Comparison of ENCODE assay signal across 13 cellular contexts in genomic region chr5:169745441-169746146, GRCh38.
DNase-seq lines count a peak whose midpoint lies in the region; ATAC-seq and TF ChIP-seq lines count a peak whose summit lies in the region.
"Had no signal": no experiment of that assay in that cellular context is flagged by ENCODE, and none has a peak within 500 bp of the region (broad histone marks: within the 10 kb centered on the region; RNA-seq: fewer than 3 reads in every experiment).

No MANE protein-coding gene starts in this region.

- H3K27me3 Mint-ChIP-seq in CD8-positive, alpha-beta memory T cell = no peaks in the 10 kb centered on the region
- H3K27me3 Mint-ChIP-seq in MCF 10A (ENCODE audit: insufficient read depth, unreplicated experiment) = no peaks in the 10 kb centered on the region
- H3K27me3 Mint-ChIP-seq: activated naive CD4-positive, alpha-beta T cell treated with anti-CD3 and anti-CD28 coated beads, Interleukin-2, amount 50 U/mL, for 24 hours; IgD-negative memory B cell had no signal

- in situ Hi-C loops in KBM-7 (cut with MboI; ENCODE audit: low pct_unique_long_range_greater_than_20kb, low sequenced_read_pairs) = no loop called here

- no peak overlapping the region for H3K4me2 ChIP-seq in mesendoderm (ENCODE audit: low read length)

- no peak for ATAC-seq in psoas muscle
- ATAC-seq: gastrocnemius medialis had no signal

- no peak overlapping the region for H4K5ac ChIP-seq in mesendoderm (ENCODE audit: low read length)

- peak overlapping the region; percentile 26 for H3K56ac ChIP-seq in mesendoderm (ENCODE audit: low read length)

- no CpG with 5 or more reads among the region's 6 CpGs for WGBS in mesendoderm (ENCODE audit: extremely low coverage, insufficient coverage, low lambda C conversion rate)
- WGBS in sigmoid colon, 2 donors = 59 to 79% methylated on average over 6 of the region's 6 CpGs
- 69 to 73% (median 71%) methylated on average over 6 of the region's 6 CpGs for WGBS in psoas muscle, 3 donors

- POLR2A ChIA-PET in CD8-positive, alpha-beta memory T cell (lab: Charles Lee) = no interaction called here
- POLR2A ChIA-PET in MCF 10A (lab: Yijun Ruan, JAX) = no interaction called here

- no peaks in the 10 kb centered on the region for H3K9me3 Mint-ChIP-seq in CD8-positive, alpha-beta memory T cell
- H3K9me3 Mint-ChIP-seq in MCF 10A (ENCODE audit: unreplicated experiment) = no peaks in the 10 kb centered on the region
- H3K9me3 Mint-ChIP-seq: activated naive CD4-positive, alpha-beta T cell treated with anti-CD3 and anti-CD28 coated beads, Interleukin-2, amount 50 U/mL, for 24 hours; IgD-negative memory B cell had no signal

- no peak for TF ChIP-seq POLR2A in sigmoid colon (IDR thresholded peaks at IDR 0.05)

- H2BK15ac ChIP-seq in mesendoderm (replicated peaks; ENCODE audit: low read depth) = no peak overlapping the region

- peak overlapping the region; percentile 14 for H3K27ac ChIP-seq in CD8-positive, alpha-beta memory T cell (ENCODE audit: low read depth, low read length)
- H3K27ac ChIP-seq in mesendoderm (ENCODE audit: low read depth, low read length) (no peak overlapping the region), sigmoid colon (no peak overlapping the region), psoas muscle (no peak overlapping the region)
- H3K27ac ChIP-seq: gastrocnemius medialis, tibial artery had no signal

- peak overlapping the region; percentile 22 for H3K4ac ChIP-seq in mesendoderm (ENCODE audit: low read depth, low read length)

- no peak overlapping the region for H4K8ac ChIP-seq in mesendoderm (ENCODE audit: low read depth, low read length)

- no peak overlapping the region for H3K18ac ChIP-seq in mesendoderm (ENCODE audit: low read length)

- TF ChIP-seq EP300 in sigmoid colon (IDR thresholded peaks at IDR 0.05) = no peak

- no peak overlapping the region for H3K4me3 ChIP-seq in CD8-positive, alpha-beta memory T cell (ENCODE audit: low read length)
- H3K4me3 ChIP-seq in mesendoderm (ENCODE audit: low read length) = no peak overlapping the region
- H3K4me3 ChIP-seq in BE2C (ENCODE audit: low read depth, low read length) = no peak overlapping the region
- H3K4me3 ChIP-seq in sigmoid colon = no peak overlapping the region
- no peak overlapping the region for H3K4me3 ChIP-seq in psoas muscle
- H3K4me3 ChIP-seq: gastrocnemius medialis, tibial artery had no signal

- H3K79me1 ChIP-seq in mesendoderm (ENCODE audit: low read length) = no peaks in the 10 kb centered on the region

- no peaks in the 10 kb centered on the region for H3K4me1 ChIP-seq in CD8-positive, alpha-beta memory T cell (ENCODE audit: insufficient read depth, low read length)
- peaks cover 19% of the 10 kb centered on the region for H3K4me1 ChIP-seq in mesendoderm (ENCODE audit: control insufficient read depth, low read depth, low read length)
- H3K4me1 ChIP-seq in BE2C = no peaks in the 10 kb centered on the region
- H3K4me1 ChIP-seq in sigmoid colon = no peaks in the 10 kb centered on the region
- no peaks in the 10 kb centered on the region for H3K4me1 ChIP-seq in psoas muscle
- H3K4me1 ChIP-seq: gastrocnemius medialis, tibial artery had no signal

- peaks cover 47% of the 10 kb centered on the region for H3K36me3 ChIP-seq in CD8-positive, alpha-beta memory T cell (ENCODE audit: insufficient read depth, low read length)
- H3K36me3 ChIP-seq in mesendoderm (ENCODE audit: control insufficient read depth, insufficient read depth, low read length) (no peaks in the 10 kb centered on the region), BE2C (no peaks in the 10 kb centered on the region), sigmoid colon (no peaks in the 10 kb centered on the region), psoas muscle (ENCODE audit: insufficient read depth in 1 of 2, low read depth in 1 of 2) (no peaks in the 10 kb centered on the region)
- H3K36me3 ChIP-seq: gastrocnemius medialis, tibial artery had no signal

- intact Hi-C loops in MCF 10A (cut with micrococcal nuclease) (no loop called here), sigmoid colon (cut with DNase I) (no loop called here), psoas muscle (cut with DNase I) (no loop called here)

- no peaks in the 10 kb centered on the region for H3K27me3 ChIP-seq in CD8-positive, alpha-beta memory T cell (ENCODE audit: insufficient read depth, low read length, poor library complexity, severe bottlenecking)
- H3K27me3 ChIP-seq in mesendoderm (ENCODE audit: insufficient read depth, low read length, poor library complexity) (no peaks in the 10 kb centered on the region), BE2C (peaks cover 26% of the 10 kb centered on the region), sigmoid colon (no peaks in the 10 kb centered on the region), psoas muscle (ENCODE audit: insufficient read depth in 3 of 3, low read length in 2 of 3) (no peaks in the 10 kb centered on the region)
- H3K27me3 ChIP-seq: gastrocnemius medialis had no signal

- BruUV-seq in MCF 10A (replicated peaks; lab: Mats Ljungman, UMichigan) = no TSS peak

- CTCF ChIA-PET in CD8-positive, alpha-beta memory T cell (lab: Charles Lee) = no interaction called here
- CTCF ChIA-PET in MCF 10A (lab: Yijun Ruan, JAX) = interaction anchor here (0.6 to 0.7 kb wide), 2 partner anchors 189 to 234 kb away, joined by 3 read pairs; partner anchors contain the start of gene INSYN2B

- no peaks in the 10 kb centered on the region for H3K79me2 ChIP-seq in mesendoderm (ENCODE audit: control insufficient read depth, insufficient read depth, low read length)

- peaks cover 12 to 14% (median 13%) of the 10 kb centered on the region in 3 donors for H3K4me1 Mint-ChIP-seq in CD8-positive, alpha-beta memory T cell
- peaks cover 15% of the 10 kb centered on the region for H3K4me1 Mint-ChIP-seq in MCF 10A (ENCODE audit: insufficient read depth, unreplicated experiment)
- H3K4me1 Mint-ChIP-seq: activated naive CD4-positive, alpha-beta T cell treated with anti-CD3 and anti-CD28 coated beads, Interleukin-2, amount 50 U/mL, for 24 hours had no signal

- no peak for DNase-seq in CD8-positive, alpha-beta memory T cell
- DNase-seq in HT1080 (ENCODE audit: low read depth) (peak; percentile 27), MCF 10A (ENCODE audit: unreplicated experiment) (peak; percentile 19), mesendoderm (peak; percentile 87), BE2C (no peak), sigmoid colon (no peak), KBM-7 (no peak), psoas muscle (no peak)
- DNase-seq: gastrocnemius medialis, NCI-H69, tibial artery had no signal

- peak overlapping the region in 6 of 8 donors; percentile 8 to 78 (median 42) for H3K27ac Mint-ChIP-seq in CD8-positive, alpha-beta memory T cell
- H3K27ac Mint-ChIP-seq in MCF 10A (ENCODE audit: low read depth, unreplicated experiment) = no peak overlapping the region
- H3K27ac Mint-ChIP-seq: activated naive CD4-positive, alpha-beta T cell treated with anti-CD3 and anti-CD28 coated beads, Interleukin-2, amount 50 U/mL, for 24 hours had no signal

- H3K4me3 Mint-ChIP-seq in CD8-positive, alpha-beta memory T cell = no peak overlapping the region
- H3K4me3 Mint-ChIP-seq in MCF 10A (ENCODE audit: unreplicated experiment) = no peak overlapping the region
- H3K4me3 Mint-ChIP-seq: activated naive CD4-positive, alpha-beta T cell treated with anti-CD3 and anti-CD28 coated beads, Interleukin-2, amount 50 U/mL, for 24 hours had no signal

- H2BK5ac ChIP-seq in mesendoderm (ENCODE audit: low read length) = peak overlapping the region; percentile 15

- H2AK5ac ChIP-seq in mesendoderm (ENCODE audit: low read length) = no peak overlapping the region

- H2BK120ac ChIP-seq in mesendoderm (ENCODE audit: low read depth, low read length) = no peak overlapping the region

- no peak overlapping the region for H3K23ac ChIP-seq in mesendoderm (ENCODE audit: low read length)

- TF ChIP-seq CTCF in MCF 10A (IDR thresholded peaks at IDR 0.05; ENCODE audit: unreplicated experiment) = no peak
- no peak for TF ChIP-seq CTCF in BE2C (IDR thresholded peaks at IDR 0.05; ENCODE audit: low read depth, low read length)
- no peak for TF ChIP-seq CTCF in sigmoid colon (IDR thresholded peaks at IDR 0.05)
- no peak for TF ChIP-seq CTCF in psoas muscle (IDR thresholded peaks at IDR 0.05)

- peak overlapping the region; percentile 20 for H3K9ac ChIP-seq in mesendoderm (ENCODE audit: low read length)

- H3K36me3 Mint-ChIP-seq in CD8-positive, alpha-beta memory T cell = peaks cover 11 to 95% (median 32%) of the 10 kb centered on the region in 3 donors
- no peaks in the 10 kb centered on the region for H3K36me3 Mint-ChIP-seq in MCF 10A (ENCODE audit: insufficient read depth, unreplicated experiment)

- no peaks in the 10 kb centered on the region for H3K9me3 ChIP-seq in CD8-positive, alpha-beta memory T cell (ENCODE audit: low read length)
- H3K9me3 ChIP-seq in BE2C (no peaks in the 10 kb centered on the region), sigmoid colon (no peaks in the 10 kb centered on the region), psoas muscle (no peaks in the 10 kb centered on the region)
- H3K9me3 ChIP-seq: gastrocnemius medialis, tibial artery had no signal

Comparison
In these comparisons a context has a peak if more than half of its experiments do, and no peak if none do; other contexts are left out.
1. DNase-seq: peak in HT1080 (single experiment), MCF 10A (single experiment) and mesendoderm (single experiment); none in CD8-positive, alpha-beta memory T cell (0 of 5), BE2C (single experiment), sigmoid colon (single experiment), KBM-7 (single experiment) and psoas muscle (0 of 2).